Comparison of ENCODE assay signal across 23 cellular contexts in genomic region chr4:83837614-83838308, GRCh38.
"Had no signal": no experiment of that assay in that cellular context is flagged by ENCODE, and none has a peak within 500 bp of the region (broad histone marks: within the 10 kb centered on the region; RNA-seq: fewer than 3 reads in every experiment).

No MANE protein-coding gene starts in this region.

- H3K27ac ChIP-seq: KMS-11, SJCRH30 had no signal

- H3K27me3 ChIP-seq: SJCRH30 had no signal

- H3K4me1 ChIP-seq: SJCRH30 had no signal

- H3K4me2 ChIP-seq: KMS-11 had no signal

- FAIRE-seq: HepG2, RCC 7860 had no signal

- DNase-seq: IMR-90; Kasumi-1; MM.1S; NCI-H1092 treated with DMSO at 0.1 percent for 48 hours; NCI-H1436; NCI-H187; NCI-H2029; NCI-H2081 treated with DMSO at 0.1 percent for 48 hours; NCI-H2171; NCI-H226; NCI-H446; NCI-H510A; NCI-H524 treated with DMSO at 0.1 percent for 48 hours; NCI-H69; NCI-H774; NK-92 treated with Interleukin-12 subunit alpha and Interleukin-12 subunit beta, amount 100 ng/mL, for 24 hours; RPMI8226; SHP77 treated with DMSO at 0.1 percent for 48 hours; SJCRH30 had no signal

- H3K4me3 ChIP-seq: SJCRH30 had no signal

- ATAC-seq: HepG2, SK-N-SH treated with all-trans-retinoic acid at 6 μM for 48 hours had no signal

- H3K9me3 ChIP-seq: SJCRH30 had no signal

- H3K36me3 ChIP-seq: SJCRH30 had no signal
